8 cellular contexts compared by ENCODE assay signal in the genomic region with DNA sequence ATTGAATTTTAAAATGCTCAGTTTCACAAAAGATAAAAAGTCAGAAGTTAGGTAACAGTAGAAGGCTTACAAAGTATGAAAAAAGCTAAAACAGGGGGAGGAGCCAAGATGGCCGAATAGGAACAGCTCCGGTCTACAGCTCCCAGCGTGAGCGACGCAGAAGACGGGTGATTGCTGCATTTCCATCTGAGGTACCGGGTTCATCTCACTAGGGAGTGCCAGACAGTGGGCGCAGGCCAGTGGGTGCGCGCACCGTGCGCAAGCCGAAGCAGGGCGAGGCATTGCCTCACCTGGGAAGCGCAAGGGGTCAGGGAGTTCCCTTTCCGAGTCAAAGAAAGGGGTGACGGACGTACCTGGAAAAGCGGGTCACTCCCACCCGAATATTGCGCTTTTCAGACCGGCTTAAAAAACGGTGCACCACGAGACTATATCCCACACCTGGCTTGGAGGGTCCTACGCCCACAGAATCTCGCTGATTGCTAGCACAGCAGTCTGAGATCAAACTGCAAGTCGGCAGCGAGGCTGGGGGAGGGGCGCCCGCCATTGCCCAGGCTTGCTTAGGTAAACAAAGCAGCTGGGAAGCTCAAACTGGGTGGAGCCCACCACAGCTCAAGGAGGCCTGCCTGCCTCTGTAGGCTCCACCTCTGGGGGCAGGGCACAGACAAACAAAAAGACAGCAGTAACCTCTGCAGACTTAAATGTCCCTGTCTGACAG.
DNase-seq lines count a peak whose midpoint lies in the region; ATAC-seq and TF ChIP-seq lines count a peak whose summit lies in the region.
"Not testable (repeated sequence)": the region's sequence is repeated elsewhere in the genome, so short reads cannot be mapped to it uniquely, and the experiment has no call there.

No MANE protein-coding gene starts in this region.

- H3K9me3 ChIP-seq in CD8-positive, alpha-beta T cell (ENCODE audit: low read length); HUES64 (ENCODE audit: insufficient read depth, low read depth, low read length); hepatocyte (ENCODE audit: low read depth); mesodermal cell (ENCODE audit: control insufficient read depth, low read length); prostate gland: not testable (repeated sequence)

- not testable (repeated sequence) for H3K36me3 ChIP-seq in CD8-positive, alpha-beta T cell (ENCODE audit: insufficient read depth, low read length); HUES64 (ENCODE audit: insufficient read depth, low read length); hepatocyte (replicated peaks; ENCODE audit: insufficient read depth, low read depth); mesodermal cell (ENCODE audit: control insufficient read depth, insufficient read depth, low read length); prostate gland

- not testable (repeated sequence) for H3K27ac ChIP-seq in CD8-positive, alpha-beta T cell (ENCODE audit: low read depth, low read length); HUES64 (ENCODE audit: low read depth, low read length); mesodermal cell (ENCODE audit: low read depth, low read length, severe bottlenecking)
- peak overlapping the region; percentile 49 for H3K27ac ChIP-seq in hepatocyte
- peak overlapping the region; percentile 27 to 56 for H3K27ac ChIP-seq in prostate gland

- peak overlapping the region; percentile 63 for H3K4me2 ChIP-seq in hepatocyte

- POLR2A ChIA-PET in CD8-positive, alpha-beta T cell (lab: Charles Lee); T-cell (lab: Charles Lee): not testable (repeated sequence)

- TF ChIP-seq POLR2A in prostate gland (IDR thresholded peaks at IDR 0.05) = not testable (repeated sequence)

- not testable (repeated sequence) for H3K9me3 Mint-ChIP-seq in CD8-positive, alpha-beta T cell; T-cell
- H3K9me3 Mint-ChIP-seq in chondrocyte (ENCODE audit: low read depth) = peaks cover 10% of the 10 kb centered on the region

- not testable (repeated sequence) for H3K4me1 ChIP-seq in CD8-positive, alpha-beta T cell (ENCODE audit: insufficient read depth, low read length); HUES64 (ENCODE audit: insufficient read depth, low read length); hepatocyte (ENCODE audit: insufficient read depth); mesodermal cell (ENCODE audit: control insufficient read depth, insufficient read depth, low read length, poor library complexity, severe bottlenecking); prostate gland (replicated peaks)

- not testable (repeated sequence) for DNase-seq in CD8-positive, alpha-beta T cell; T-cell; chondrocyte (ENCODE audit: low spot score); prostate gland (ENCODE audit: low spot score)
- peak; percentile 12 to 23 for DNase-seq in NCI-H526 (lab: John Stamatoyannopoulos, UW)
- peak; percentile 12 for DNase-seq in hepatocyte (ENCODE audit: low spot score)

- H3K27me3 ChIP-seq in CD8-positive, alpha-beta T cell (ENCODE audit: insufficient read depth, low read length); HUES64 (ENCODE audit: insufficient read depth, low read length); hepatocyte; prostate gland (replicated peaks; ENCODE audit: insufficient read depth): not testable (repeated sequence)

- H3K36me3 Mint-ChIP-seq in CD8-positive, alpha-beta T cell; T-cell; chondrocyte (ENCODE audit: low read depth): not testable (repeated sequence)

- not testable (repeated sequence) for H4K20me1 ChIP-seq in hepatocyte (ENCODE audit: insufficient read depth, poor library complexity, severe bottlenecking)

- H3K27ac Mint-ChIP-seq in CD8-positive, alpha-beta T cell = not testable (repeated sequence)
- H3K27ac Mint-ChIP-seq in T-cell (peak overlapping the region in 1 of 2 donors; percentile 41), chondrocyte (ENCODE audit: unreplicated experiment) (peak overlapping the region; percentile 69)

- H3K27me3 Mint-ChIP-seq in CD8-positive, alpha-beta T cell (ENCODE audit: low read depth); T-cell; chondrocyte (ENCODE audit: low read depth): not testable (repeated sequence)

- not testable (repeated sequence) for H3K4me3 ChIP-seq in CD8-positive, alpha-beta T cell (ENCODE audit: low read depth, low read length)
- H3K4me3 ChIP-seq in HUES64 (ENCODE audit: low read length) = peak overlapping the region; percentile 65
- H3K4me3 ChIP-seq in hepatocyte = peak overlapping the region; percentile 42
- H3K4me3 ChIP-seq in mesodermal cell (ENCODE audit: extremely low read depth, insufficient read depth, low read length, poor library complexity, severe bottlenecking) = peak overlapping the region; percentile 14
- peak overlapping the region; percentile 13 to 25 for H3K4me3 ChIP-seq in prostate gland

- 21% methylated on average over 21 of the region's 30 CpGs for WGBS in HUES64
- 40% methylated on average over 30 of the region's 30 CpGs for WGBS in hepatocyte (ENCODE audit: low lambda C conversion rate, missing lambda C conversion rate)
- WGBS in mesodermal cell (ENCODE audit: insufficient coverage in 2 of 2), 2 experiments = 50 to 71% methylated on average over 2 to 4 of the region's 30 CpGs
- 54% methylated on average over 21 of the region's 30 CpGs for WGBS in prostate gland

- not testable (repeated sequence) for H3K79me2 ChIP-seq in hepatocyte

- not testable (repeated sequence) for ATAC-seq in CD8-positive, alpha-beta T cell; T-cell (replicated peaks in 1 of 4)

- peak overlapping the region; percentile 55 for H3K4me3 Mint-ChIP-seq in CD8-positive, alpha-beta T cell
- peak overlapping the region in 2 of 3 donors; percentile 44 to 60 for H3K4me3 Mint-ChIP-seq in T-cell
- H3K4me3 Mint-ChIP-seq in chondrocyte (ENCODE audit: unreplicated experiment) = peak overlapping the region; percentile 79

- intact Hi-C loops in CD8-positive, alpha-beta T cell (cut with DNase I, micrococcal nuclease); prostate gland (cut with DNase I): not testable (repeated sequence)

- not testable (repeated sequence) for H3K4me1 Mint-ChIP-seq in CD8-positive, alpha-beta T cell (ENCODE audit: low read depth); T-cell; chondrocyte (ENCODE audit: low read depth)

- peak overlapping the region; percentile 86 for H3K9ac ChIP-seq in HUES64 (ENCODE audit: low read depth, low read length)

- not testable (repeated sequence) for H3K9me2 ChIP-seq in hepatocyte (replicated peaks; ENCODE audit: insufficient read depth)

- CTCF ChIA-PET in CD8-positive, alpha-beta T cell (lab: Charles Lee); T-cell (lab: Charles Lee): not testable (repeated sequence)

- not testable (repeated sequence) for TF ChIP-seq CTCF in CD8-positive, alpha-beta T cell (IDR thresholded peaks at IDR 0.05); chondrocyte (IDR thresholded peaks at IDR 0.05); hepatocyte (IDR thresholded peaks at IDR 0.05; ENCODE audit: poor library complexity); prostate gland (IDR thresholded peaks at IDR 0.05)

- peak overlapping the region; percentile 55 for H2AFZ ChIP-seq in hepatocyte
